In the genomic region with DNA sequence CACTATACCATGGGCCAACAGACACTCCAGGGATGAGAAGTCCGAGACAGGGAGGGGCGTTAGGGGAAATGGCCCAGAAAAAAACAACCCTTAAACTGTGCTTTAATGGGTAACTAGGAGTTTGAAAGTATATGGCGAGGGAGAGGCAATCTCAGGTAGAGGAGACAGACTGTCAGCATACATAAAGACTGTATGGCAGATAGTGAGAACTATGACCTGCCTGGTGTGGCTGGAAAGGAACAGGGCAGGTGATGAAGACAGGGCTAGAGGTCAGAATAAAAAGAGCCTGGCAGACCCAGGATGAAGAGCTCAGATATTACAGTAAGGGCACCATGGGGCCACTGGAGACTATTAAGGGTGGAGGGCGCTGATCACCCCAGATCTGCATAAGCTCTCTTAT, we compare ENCODE assay signal across 23 cellular contexts. TPM values are rescaled to one million over a fixed set of nuclear protein-coding genes. Genes with fewer than 3 reads are reported as not detected.
DNase-seq lines count a peak whose midpoint lies in the region; ATAC-seq and TF ChIP-seq lines count a peak whose summit lies in the region.
"Had no signal": no experiment of that assay in that cellular context is flagged by ENCODE, and none has a peak within 500 bp of the region (broad histone marks: within the 10 kb centered on the region; RNA-seq: fewer than 3 reads in every experiment).

No MANE protein-coding gene starts in this region.

- H3K36me3 Mint-ChIP-seq in activated naive CD4-positive, alpha-beta T cell treated with anti-CD3 and anti-CD28 coated beads, Interleukin-2, amount 50 U/mL, for 24 hours, result peaks cover 5% of the 10 kb centered on the region
- peaks cover 13% of the 10 kb centered on the region for H3K36me3 Mint-ChIP-seq in activated naive CD4-positive, alpha-beta T cell treated with anti-CD3 and anti-CD28 coated beads, Interleukin-2, amount 10 ng/mL, durations not matched to agents 7 days and 5 days
- peaks cover 26% of the 10 kb centered on the region for H3K36me3 Mint-ChIP-seq in activated B cell treated with CpG ODN at 0.5 μM for 24 hours (ENCODE audit: low read depth)
- peaks cover 16% of the 10 kb centered on the region for H3K36me3 Mint-ChIP-seq in stimulated activated effector memory CD8-positive, alpha-beta T cell treated with anti-CD3 and anti-CD28 coated beads, Interleukin-12 subunit alpha, Interleukin-12 subunit beta, amount 100 ng/mL, for 72 hours
- peaks cover 5% of the 10 kb centered on the region for H3K36me3 Mint-ChIP-seq in endothelial cell (ENCODE audit: low read depth, unreplicated experiment)

- ATAC-seq in activated B cell treated with CpG ODN at 0.5 μM for 24 hours (ENCODE audit: low read depth) (no peak), HG03378 (IDR thresholded peaks at IDR 0.05; ENCODE audit: unreplicated experiment) (no peak)
- ATAC-seq in stimulated activated effector memory CD8-positive, alpha-beta T cell treated with anti-CD3 and anti-CD28 coated beads, Interleukin-12 subunit alpha, Interleukin-12 subunit beta, amount 100 ng/mL, for 72 hours, result no peak
- ATAC-seq: A549, HCT116, HepG2 had no signal

- H3K27me3 ChIP-seq in hepatocyte, result no peaks in the 10 kb centered on the region
- H3K27me3 ChIP-seq: esophagus squamous epithelium, suprapubic skin, vagina had no signal

- no peaks in the 10 kb centered on the region for H3K36me3 ChIP-seq in hepatocyte (replicated peaks; ENCODE audit: insufficient read depth, low read depth)
- H3K36me3 ChIP-seq: suprapubic skin had no signal

- H3K4me3 ChIP-seq in hepatocyte, result no peak overlapping the region
- H3K4me3 ChIP-seq: A549, esophagus squamous epithelium, SK-N-MC, suprapubic skin, vagina had no signal

- H3K27ac Mint-ChIP-seq in activated naive CD4-positive, alpha-beta T cell treated with anti-CD3 and anti-CD28 coated beads, Interleukin-2, amount 50 U/mL, for 24 hours, result peak overlapping the region; percentile 91
- no peak overlapping the region for H3K27ac Mint-ChIP-seq in activated naive CD4-positive, alpha-beta T cell treated with anti-CD3 and anti-CD28 coated beads, Interleukin-2, amount 10 ng/mL, durations not matched to agents 7 days and 5 days
- peak overlapping the region; percentile 19 for H3K27ac Mint-ChIP-seq in activated B cell treated with CpG ODN at 0.5 μM for 24 hours
- H3K27ac Mint-ChIP-seq in stimulated activated effector memory CD8-positive, alpha-beta T cell treated with anti-CD3 and anti-CD28 coated beads, Interleukin-12 subunit alpha, Interleukin-12 subunit beta, amount 100 ng/mL, for 72 hours, result peak overlapping the region; percentile 8
- H3K27ac Mint-ChIP-seq in endothelial cell (ENCODE audit: unreplicated experiment), result no peak overlapping the region
- H3K27ac Mint-ChIP-seq: B cell had no signal

- H3K9me3 ChIP-seq in hepatocyte (ENCODE audit: low read depth), result no peaks in the 10 kb centered on the region
- H3K9me3 ChIP-seq: A549, esophagus squamous epithelium, suprapubic skin, vagina had no signal

- H3K27me3 Mint-ChIP-seq in activated naive CD4-positive, alpha-beta T cell treated with anti-CD3 and anti-CD28 coated beads, Interleukin-2, amount 50 U/mL, for 24 hours, result no peaks in the 10 kb centered on the region
- H3K27me3 Mint-ChIP-seq in activated naive CD4-positive, alpha-beta T cell treated with anti-CD3 and anti-CD28 coated beads, Interleukin-2, amount 10 ng/mL, durations not matched to agents 7 days and 5 days, result no peaks in the 10 kb centered on the region
- H3K27me3 Mint-ChIP-seq in activated B cell treated with CpG ODN at 0.5 μM for 24 hours (no peaks in the 10 kb centered on the region), endothelial cell (ENCODE audit: unreplicated experiment) (peaks cover 1% of the 10 kb centered on the region)
- H3K27me3 Mint-ChIP-seq: B cell had no signal

- POLR2A ChIA-PET in activated B cell treated with CpG ODN at 0.5 μM for 24 hours (lab: Charles Lee), result interaction anchor here (0.6 to 1.4 kb wide), 2 partner anchors 9 to 893 kb away, joined by 4 to 7 read pairs; a partner anchor contains a TSS

- WGBS in hepatocyte (ENCODE audit: low lambda C conversion rate, missing lambda C conversion rate), result 84% methylated on average over 4 of the region's 4 CpGs

- peaks cover 38% of the 10 kb centered on the region for H4K20me1 ChIP-seq in hepatocyte (ENCODE audit: insufficient read depth, poor library complexity, severe bottlenecking)

- H3K4me2 ChIP-seq in hepatocyte, result peak overlapping the region; percentile 30
- H3K4me2 ChIP-seq: A549 had no signal

- H3K4me3 Mint-ChIP-seq in activated naive CD4-positive, alpha-beta T cell treated with anti-CD3 and anti-CD28 coated beads, Interleukin-2, amount 50 U/mL, for 24 hours, result peak overlapping the region; percentile 3
- no peak overlapping the region for H3K4me3 Mint-ChIP-seq in activated naive CD4-positive, alpha-beta T cell treated with anti-CD3 and anti-CD28 coated beads, Interleukin-2, amount 10 ng/mL, durations not matched to agents 7 days and 5 days
- H3K4me3 Mint-ChIP-seq in activated B cell treated with CpG ODN at 0.5 μM for 24 hours (no peak overlapping the region), endothelial cell (ENCODE audit: unreplicated experiment) (no peak overlapping the region)
- H3K4me3 Mint-ChIP-seq in stimulated activated effector memory CD8-positive, alpha-beta T cell treated with anti-CD3 and anti-CD28 coated beads, Interleukin-12 subunit alpha, Interleukin-12 subunit beta, amount 100 ng/mL, for 72 hours, result no peak overlapping the region
- H3K4me3 Mint-ChIP-seq: B cell had no signal

- H3K27ac ChIP-seq in hepatocyte, result peak overlapping the region; percentile 21
- H3K27ac ChIP-seq: A549, SK-N-MC, suprapubic skin, vagina had no signal

- H3K9me2 ChIP-seq in hepatocyte (replicated peaks; ENCODE audit: insufficient read depth), result no peaks in the 10 kb centered on the region

- peaks cover 91% of the 10 kb centered on the region for H3K79me2 ChIP-seq in hepatocyte

- CTCF ChIA-PET in activated naive CD4-positive, alpha-beta T cell treated with anti-CD3 and anti-CD28 coated beads, Interleukin-2, amount 10 ng/mL, durations not matched to agents 7 days and 5 days (lab: Charles Lee), result no interaction called here
- CTCF ChIA-PET in activated B cell treated with CpG ODN at 0.5 μM for 24 hours (lab: Charles Lee), result no interaction called here

- no peak for DNase-seq in activated naive CD4-positive, alpha-beta T cell treated with anti-CD3 and anti-CD28 coated beads, Interleukin-2, amount 10 ng/mL, durations not matched to agents 7 days and 5 days
- DNase-seq in activated B cell treated with CpG ODN at 0.5 μM for 24 hours (no peak), hepatocyte (ENCODE audit: low spot score) (no peak), G401 (ENCODE audit: low spot score) (no peak), endothelial cell (ENCODE audit: low spot score) (no peak)
- no peak for DNase-seq in stimulated activated effector memory CD8-positive, alpha-beta T cell treated with anti-CD3 and anti-CD28 coated beads, Interleukin-12 subunit alpha, Interleukin-12 subunit beta, amount 100 ng/mL, for 72 hours (ENCODE audit: low spot score in 2 of 2)
- DNase-seq: activated CD8-positive, alpha-beta memory T cell treated with anti-CD3 and anti-CD28 coated beads, Interleukin-2, amount 50 U/mL, for 4 hours; Calu3; EL; esophagus squamous epithelium; Kasumi-1; mesenchymal stem cell; NCI-H526 treated with DMSO at 0.1 percent for 48 hours; occipital lobe had no signal

- H3K9me3 Mint-ChIP-seq in activated naive CD4-positive, alpha-beta T cell treated with anti-CD3 and anti-CD28 coated beads, Interleukin-2, amount 50 U/mL, for 24 hours, result no peaks in the 10 kb centered on the region
- no peaks in the 10 kb centered on the region for H3K9me3 Mint-ChIP-seq in activated naive CD4-positive, alpha-beta T cell treated with anti-CD3 and anti-CD28 coated beads, Interleukin-2, amount 10 ng/mL, durations not matched to agents 7 days and 5 days
- H3K9me3 Mint-ChIP-seq in activated B cell treated with CpG ODN at 0.5 μM for 24 hours (no peaks in the 10 kb centered on the region), endothelial cell (ENCODE audit: unreplicated experiment) (no peaks in the 10 kb centered on the region)
- no peaks in the 10 kb centered on the region for H3K9me3 Mint-ChIP-seq in stimulated activated effector memory CD8-positive, alpha-beta T cell treated with anti-CD3 and anti-CD28 coated beads, Interleukin-12 subunit alpha, Interleukin-12 subunit beta, amount 100 ng/mL, for 72 hours

- no peak for TF ChIP-seq CTCF in activated B cell treated with CpG ODN at 0.5 μM for 24 hours (IDR thresholded peaks at IDR 0.05)
- no peak for TF ChIP-seq CTCF in hepatocyte (IDR thresholded peaks at IDR 0.05; ENCODE audit: poor library complexity)
- TF ChIP-seq CTCF in endothelial cell (IDR thresholded peaks at IDR 0.05; ENCODE audit: unreplicated experiment), result no peak

- H3K4me1 ChIP-seq in hepatocyte (ENCODE audit: insufficient read depth), result peaks cover 18% of the 10 kb centered on the region

- peaks cover 71% of the 10 kb centered on the region for H3K4me1 Mint-ChIP-seq in activated naive CD4-positive, alpha-beta T cell treated with anti-CD3 and anti-CD28 coated beads, Interleukin-2, amount 50 U/mL, for 24 hours
- H3K4me1 Mint-ChIP-seq in activated naive CD4-positive, alpha-beta T cell treated with anti-CD3 and anti-CD28 coated beads, Interleukin-2, amount 10 ng/mL, durations not matched to agents 7 days and 5 days, result peaks cover 26% of the 10 kb centered on the region
- peaks cover 39% of the 10 kb centered on the region for H3K4me1 Mint-ChIP-seq in activated B cell treated with CpG ODN at 0.5 μM for 24 hours
- H3K4me1 Mint-ChIP-seq in stimulated activated effector memory CD8-positive, alpha-beta T cell treated with anti-CD3 and anti-CD28 coated beads, Interleukin-12 subunit alpha, Interleukin-12 subunit beta, amount 100 ng/mL, for 72 hours, result peaks cover 68% of the 10 kb centered on the region
- peaks cover 23% of the 10 kb centered on the region for H3K4me1 Mint-ChIP-seq in endothelial cell (ENCODE audit: unreplicated experiment)

- in situ Hi-C loops in G401 (cut with HindIII; ENCODE audit: low sequenced_read_pairs), result no loop called here

- no peak overlapping the region for H2AFZ ChIP-seq in hepatocyte

- intact Hi-C loops in activated B cell treated with CpG ODN at 0.5 μM for 24 hours (cut with micrococcal nuclease), result no loop called here

RNA-seq across cellular contexts. Expression of a gene that starts 8.1 kb away (rescaled TPM):
- total RNA-seq in activated B cell treated with CpG ODN at 0.5 μM for 24 hours (64.0 and 81.1 TPM in 2 replicates), hepatocyte (32.7 and 33.9 TPM in 2 replicates), endothelial cell (ENCODE audit: unreplicated experiment) (43.3 TPM)
- 5.7 and 10.9 TPM in 2 replicates for polyA plus RNA-seq in hepatocyte
- 7.9 and 12.6 TPM in 2 replicates for total RNA-seq in G401 (2014; rRNA removed; shearing (Covaris generic))

RNA-seq across cellular contexts. Expression of a gene that starts 8.2 kb away (rescaled TPM):
- total RNA-seq in activated B cell treated with CpG ODN at 0.5 μM for 24 hours (5.5 and 6.2 TPM in 2 replicates), hepatocyte (23.1 and 25.6 TPM in 2 replicates), endothelial cell (ENCODE audit: unreplicated experiment) (29.9 TPM)
- polyA plus RNA-seq in hepatocyte, result 24.0 and 28.4 TPM in 2 replicates
- 22.2 and 33.4 TPM in 2 replicates for total RNA-seq in G401 (2014; rRNA removed; shearing (Covaris generic))

Comparison
In these comparisons a context has a peak if more than half of its experiments do, and no peak if none do; other contexts are left out.
1. H3K27ac Mint-ChIP-seq: peak in activated naive CD4-positive, alpha-beta T cell treated with anti-CD3 and anti-CD28 coated beads, Interleukin-2, amount 50 U/mL, for 24 hours (single experiment), activated B cell treated with CpG ODN at 0.5 μM for 24 hours (single experiment) and stimulated activated effector memory CD8-positive, alpha-beta T cell treated with anti-CD3 and anti-CD28 coated beads, Interleukin-12 subunit alpha, Interleukin-12 subunit beta, amount 100 ng/mL, for 72 hours (single experiment); none in activated naive CD4-positive, alpha-beta T cell treated with anti-CD3 and anti-CD28 coated beads, Interleukin-2, amount 10 ng/mL, durations not matched to agents 7 days and 5 days (single experiment) and endothelial cell (single experiment).